8 cellular contexts compared by ENCODE assay signal in genomic region chr5:67165524-67166459, GRCh38. TPM values are rescaled to one million over a fixed set of nuclear protein-coding genes. Genes with fewer than 3 reads are reported as not detected.
DNase-seq lines count a peak whose midpoint lies in the region; ATAC-seq lines count a peak whose summit lies in the region.

No MANE protein-coding gene starts in this region.

- H3K36me3 ChIP-seq in effector memory CD4-positive, alpha-beta T cell (ENCODE audit: control insufficient read depth, insufficient read depth, low read length), result peaks cover 7% of the 10 kb centered on the region
- no peaks in the 10 kb centered on the region for H3K36me3 ChIP-seq in mesendoderm (ENCODE audit: control insufficient read depth, insufficient read depth, low read length)

- no peak overlapping the region for H2AK5ac ChIP-seq in mesendoderm (ENCODE audit: low read length)

- no peak overlapping the region for H3K23ac ChIP-seq in mesendoderm (ENCODE audit: low read length)

- H3K79me2 ChIP-seq in mesendoderm (ENCODE audit: control insufficient read depth, insufficient read depth, low read length), result no peaks in the 10 kb centered on the region

- peak; percentile 90 for ATAC-seq in GM21526 (IDR thresholded peaks at IDR 0.05; ENCODE audit: low FRiP score, unreplicated experiment)

- no peaks in the 10 kb centered on the region for H3K79me1 ChIP-seq in mesendoderm (ENCODE audit: low read length)

- H4K8ac ChIP-seq in mesendoderm (ENCODE audit: low read depth, low read length), result peak overlapping the region; percentile 97

- no peak overlapping the region for H2BK15ac ChIP-seq in mesendoderm (replicated peaks; ENCODE audit: low read depth)

- peak overlapping the region; percentile 91 for H3K56ac ChIP-seq in mesendoderm (ENCODE audit: low read length)

- H3K27ac ChIP-seq in effector memory CD4-positive, alpha-beta T cell (ENCODE audit: insufficient read depth, low read length, poor library complexity, severe bottlenecking), result peak overlapping the region; percentile 85
- H3K27ac ChIP-seq in mesendoderm (ENCODE audit: low read depth, low read length), result peak overlapping the region; percentile 75

- H3K4me1 ChIP-seq in effector memory CD4-positive, alpha-beta T cell (ENCODE audit: control insufficient read depth, insufficient read depth, low read length, poor library complexity, severe bottlenecking), result peaks cover 55% of the 10 kb centered on the region
- peaks cover 2% of the 10 kb centered on the region for H3K4me1 ChIP-seq in mesendoderm (ENCODE audit: control insufficient read depth, low read depth, low read length)

- peak overlapping the region; percentile 63 for H3K18ac ChIP-seq in mesendoderm (ENCODE audit: low read length)

- H3K4ac ChIP-seq in mesendoderm (ENCODE audit: low read depth, low read length), result peak overlapping the region; percentile 81

- H2BK120ac ChIP-seq in mesendoderm (ENCODE audit: low read depth, low read length), result no peak overlapping the region

- H3K4me2 ChIP-seq in mesendoderm (ENCODE audit: low read length), result peak overlapping the region; percentile 35

- WGBS in mesendoderm (ENCODE audit: extremely low coverage, insufficient coverage, low lambda C conversion rate), result no CpG with 5 or more reads among the region's 36 CpGs

- no peaks in the 10 kb centered on the region for H3K27me3 ChIP-seq in effector memory CD4-positive, alpha-beta T cell (replicated peaks; ENCODE audit: control insufficient read depth, insufficient read depth, low read length, poor library complexity, severe bottlenecking)
- H3K27me3 ChIP-seq in mesendoderm (ENCODE audit: insufficient read depth, low read length, poor library complexity), result no peaks in the 10 kb centered on the region

- H2BK5ac ChIP-seq in mesendoderm (ENCODE audit: low read length), result no peak overlapping the region

- peak overlapping the region; percentile 52 for H3K4me3 ChIP-seq in effector memory CD4-positive, alpha-beta T cell (ENCODE audit: insufficient read depth, low read depth, low read length, poor library complexity, severe bottlenecking)
- no peak overlapping the region for H3K4me3 ChIP-seq in mesendoderm (ENCODE audit: low read length)

- H4K5ac ChIP-seq in mesendoderm (ENCODE audit: low read length), result peak overlapping the region; percentile 65

- DNase-seq in CD1c-positive myeloid dendritic cell (ENCODE audit: extremely low spot score) (peak; percentile 93), LoVo (ENCODE audit: low spot score) (peak; percentile 81), mesendoderm (peak; percentile 96), NCI-H2107 (lab: John Stamatoyannopoulos, UW) (no peak)
- peak; percentile 89 for DNase-seq in activated CD8-positive, alpha-beta memory T cell treated with anti-CD3 and anti-CD28 coated beads for 24 hours
- peak; percentile 55 to 73 (median 63) for DNase-seq in effector memory CD4-positive, alpha-beta T cell
- DNase-seq in stimulated activated CD8-positive, alpha-beta memory T cell treated with anti-CD3 and anti-CD28 coated beads, Interleukin-12 subunit alpha, Interleukin-12 subunit beta, amount 100 ng/mL, for 24 hours (ENCODE audit: extremely low read depth), result peak; percentile 48

- H3K9ac ChIP-seq in mesendoderm (ENCODE audit: low read length), result peak overlapping the region; percentile 79

- H3K9me3 ChIP-seq in effector memory CD4-positive, alpha-beta T cell (ENCODE audit: control insufficient read depth, low read length), result no peaks in the 10 kb centered on the region

RNA-seq across cellular contexts. Expression of gene CD180, which starts 30.8 kb away (rescaled TPM):
- polyA plus RNA-seq in mesendoderm (2013, experiment 1 of 2), result not detected
- polyA plus RNA-seq in mesendoderm (2013, experiment 2 of 2), result not detected
